In the genomic region with DNA sequence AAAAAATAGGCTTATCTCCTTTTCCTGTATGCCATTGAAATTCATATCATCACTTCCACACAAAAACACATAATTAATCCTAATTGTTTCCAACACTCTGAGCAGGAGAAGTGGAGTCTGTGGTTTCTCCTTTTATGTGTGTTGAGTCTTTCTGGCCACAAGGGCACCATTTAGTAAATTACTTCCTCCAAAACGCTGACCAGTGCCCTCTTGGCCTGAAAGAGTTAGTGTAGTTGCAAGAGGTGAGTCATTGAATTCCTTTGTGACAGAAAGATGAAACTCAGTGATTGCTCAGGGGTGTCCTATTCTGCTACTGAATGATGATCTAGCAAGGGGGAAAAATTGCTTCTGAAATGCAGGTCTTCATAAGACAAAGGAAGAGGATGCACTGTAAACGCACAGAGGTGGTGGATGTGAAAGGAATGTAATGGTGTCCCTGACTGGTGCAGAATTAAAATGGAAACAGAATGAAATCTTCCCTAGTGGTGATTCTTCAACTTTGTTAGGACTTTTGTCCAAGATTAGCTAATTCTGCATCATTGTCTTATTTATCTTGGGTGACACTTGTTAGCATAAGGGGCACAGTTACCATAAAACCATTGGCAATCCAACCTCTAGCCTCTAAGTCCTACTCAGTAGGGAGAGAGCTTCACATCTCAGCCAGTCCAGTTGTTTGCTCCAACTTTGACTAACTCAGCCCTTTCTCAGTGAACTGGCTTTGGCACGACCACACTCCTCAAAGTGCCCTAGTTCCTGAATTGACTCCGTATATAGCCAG, we compare ENCODE assay signal across 1 cellular context.
A peak's percentile ranks its signal among the peaks of the same experiment; 100 is the strongest.
TF ChIP-seq lines count a peak whose summit lies in the region.

No MANE protein-coding gene starts in this region.

TF ChIP-seq in K562, 482 proteins besides CTCF, POLR2A, EP300 and RAD21 (continued from another document and continues in another):
- TF ChIP-seq, protein P1, sequence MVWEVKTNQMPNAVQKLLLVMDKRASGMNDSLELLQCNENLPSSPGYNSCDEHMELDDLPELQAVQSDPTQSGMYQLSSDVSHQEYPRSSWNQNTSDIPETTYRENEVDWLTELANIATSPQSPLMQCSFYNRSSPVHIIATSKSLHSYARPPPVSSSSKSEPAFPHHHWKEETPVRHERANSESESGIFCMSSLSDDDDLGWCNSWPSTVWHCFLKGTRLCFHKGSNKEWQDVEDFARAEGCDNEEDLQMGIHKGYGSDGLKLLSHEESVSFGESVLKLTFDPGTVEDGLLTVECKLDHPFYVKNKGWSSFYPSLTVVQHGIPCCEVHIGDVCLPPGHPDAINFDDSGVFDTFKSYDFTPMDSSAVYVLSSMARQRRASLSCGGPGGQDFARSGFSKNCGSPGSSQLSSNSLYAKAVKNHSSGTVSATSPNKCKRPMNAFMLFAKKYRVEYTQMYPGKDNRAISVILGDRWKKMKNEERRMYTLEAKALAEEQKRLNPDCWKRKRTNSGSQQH (CRISPR knock-in tag; IDR thresholded peaks at IDR 0.05): no peak
- TF ChIP-seq ILF3 (IDR thresholded peaks at IDR 0.05; ENCODE audit: borderline replicate concordance) (no peak), DPF2 (IDR thresholded peaks at IDR 0.05) (peak; percentile 55), GABPA (tag; conservative IDR thresholded peaks at IDR 0.05; ENCODE audit: low read depth) (peak; percentile 45; the same call in 1 of the 2 replicates), SMARCE1 (IDR thresholded peaks at IDR 0.05) (peak; percentile 42; the same call in 1 of the 2 replicates), BMI1 (IDR thresholded peaks at IDR 0.05; ENCODE audit: low read length) (no peak), ZNF134 (CRISPR knock-in tag; conservative IDR thresholded peaks at IDR 0.05) (no peak), DIDO1 (tag; IDR thresholded peaks at IDR 0.05; ENCODE audit: low read depth) (no peak), NR2C1 (IDR thresholded peaks at IDR 0.05) (no peak), NR2C1 (tag; IDR thresholded peaks at IDR 0.05) (0 out of 2 replicates have a peak, but pooled peaks have one; percentile 8), KLF1 (tag; IDR thresholded peaks at IDR 0.05) (no peak), NFE2 (IDR thresholded peaks at IDR 0.05; ENCODE audit: low read depth) (0 out of 2 replicates have a peak, but pooled peaks have one; percentile 17), OTX1 (CRISPR knock-in tag; IDR thresholded peaks at IDR 0.05) (no peak), MBD2 (IDR thresholded peaks at IDR 0.05; ENCODE audit: borderline replicate concordance, low read depth) (no peak), FOSL1 (tag; conservative IDR thresholded peaks at IDR 0.05) (peak; percentile 89), JUN (IDR thresholded peaks at IDR 0.05; ENCODE audit: borderline replicate concordance, low read depth, low read length) (peak; percentile 75), JUN (CRISPR knock-in tag; IDR thresholded peaks at IDR 0.05; ENCODE audit: borderline replicate concordance) (no peak), ETV1 (tag; conservative IDR thresholded peaks at IDR 0.05; ENCODE audit: low read depth) (0 out of 2 replicates have a peak, but pooled peaks have one; percentile 57), ARID1B (IDR thresholded peaks at IDR 0.05) (peak; percentile 44; the same call in 1 of the 2 replicates), ZNF263 (CRISPR knock-in tag; IDR thresholded peaks at IDR 0.05; ENCODE audit: borderline replicate concordance) (no peak), FOXA3 (CRISPR knock-in tag; conservative IDR thresholded peaks at IDR 0.05 in 1 of 2, IDR thresholded peaks at IDR 0.05 in 1 of 2) (no peak), EHMT2 (IDR thresholded peaks at IDR 0.05) (peak; percentile 51; the same call in 1 of the 2 replicates), CREM (IDR thresholded peaks at IDR 0.05; ENCODE audit: low read depth) (0 out of 2 replicates have a peak, but pooled peaks have one; percentile 14), EGR1 (conservative IDR thresholded peaks at IDR 0.05) (no peak)
- TF ChIP-seq, protein P2, sequence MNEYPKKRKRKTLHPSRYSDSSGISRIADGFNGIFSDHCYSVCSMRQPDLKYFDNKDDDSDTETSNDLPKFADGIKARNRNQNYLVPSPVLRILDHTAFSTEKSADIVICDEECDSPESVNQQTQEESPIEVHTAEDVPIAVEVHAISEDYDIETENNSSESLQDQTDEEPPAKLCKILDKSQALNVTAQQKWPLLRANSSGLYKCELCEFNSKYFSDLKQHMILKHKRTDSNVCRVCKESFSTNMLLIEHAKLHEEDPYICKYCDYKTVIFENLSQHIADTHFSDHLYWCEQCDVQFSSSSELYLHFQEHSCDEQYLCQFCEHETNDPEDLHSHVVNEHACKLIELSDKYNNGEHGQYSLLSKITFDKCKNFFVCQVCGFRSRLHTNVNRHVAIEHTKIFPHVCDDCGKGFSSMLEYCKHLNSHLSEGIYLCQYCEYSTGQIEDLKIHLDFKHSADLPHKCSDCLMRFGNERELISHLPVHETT (CRISPR knock-in tag; conservative IDR thresholded peaks at IDR 0.05 in 1 of 2, IDR thresholded peaks at IDR 0.05 in 1 of 2): 0 out of 4 replicates have a peak, but pooled peaks of 1 of the 2 experiments have one; percentile 35
- TF ChIP-seq, protein P3, sequence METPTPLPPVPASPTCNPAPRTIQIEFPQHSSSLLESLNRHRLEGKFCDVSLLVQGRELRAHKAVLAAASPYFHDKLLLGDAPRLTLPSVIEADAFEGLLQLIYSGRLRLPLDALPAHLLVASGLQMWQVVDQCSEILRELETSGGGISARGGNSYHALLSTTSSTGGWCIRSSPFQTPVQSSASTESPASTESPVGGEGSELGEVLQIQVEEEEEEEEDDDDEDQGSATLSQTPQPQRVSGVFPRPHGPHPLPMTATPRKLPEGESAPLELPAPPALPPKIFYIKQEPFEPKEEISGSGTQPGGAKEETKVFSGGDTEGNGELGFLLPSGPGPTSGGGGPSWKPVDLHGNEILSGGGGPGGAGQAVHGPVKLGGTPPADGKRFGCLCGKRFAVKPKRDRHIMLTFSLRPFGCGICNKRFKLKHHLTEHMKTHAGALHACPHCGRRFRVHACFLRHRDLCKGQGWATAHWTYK (CRISPR knock-in tag; IDR thresholded peaks at IDR 0.05): no peak
- TF ChIP-seq, protein P4, sequence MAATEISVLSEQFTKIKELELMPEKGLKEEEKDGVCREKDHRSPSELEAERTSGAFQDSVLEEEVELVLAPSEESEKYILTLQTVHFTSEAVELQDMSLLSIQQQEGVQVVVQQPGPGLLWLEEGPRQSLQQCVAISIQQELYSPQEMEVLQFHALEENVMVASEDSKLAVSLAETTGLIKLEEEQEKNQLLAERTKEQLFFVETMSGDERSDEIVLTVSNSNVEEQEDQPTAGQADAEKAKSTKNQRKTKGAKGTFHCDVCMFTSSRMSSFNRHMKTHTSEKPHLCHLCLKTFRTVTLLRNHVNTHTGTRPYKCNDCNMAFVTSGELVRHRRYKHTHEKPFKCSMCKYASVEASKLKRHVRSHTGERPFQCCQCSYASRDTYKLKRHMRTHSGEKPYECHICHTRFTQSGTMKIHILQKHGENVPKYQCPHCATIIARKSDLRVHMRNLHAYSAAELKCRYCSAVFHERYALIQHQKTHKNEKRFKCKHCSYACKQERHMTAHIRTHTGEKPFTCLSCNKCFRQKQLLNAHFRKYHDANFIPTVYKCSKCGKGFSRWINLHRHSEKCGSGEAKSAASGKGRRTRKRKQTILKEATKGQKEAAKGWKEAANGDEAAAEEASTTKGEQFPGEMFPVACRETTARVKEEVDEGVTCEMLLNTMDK (IDR thresholded peaks at IDR 0.05; ENCODE audit: borderline replicate concordance, insufficient read depth, low read depth, low read length, poor library complexity, severe bottlenecking): peak; percentile 5
- TF ChIP-seq, protein P5, sequence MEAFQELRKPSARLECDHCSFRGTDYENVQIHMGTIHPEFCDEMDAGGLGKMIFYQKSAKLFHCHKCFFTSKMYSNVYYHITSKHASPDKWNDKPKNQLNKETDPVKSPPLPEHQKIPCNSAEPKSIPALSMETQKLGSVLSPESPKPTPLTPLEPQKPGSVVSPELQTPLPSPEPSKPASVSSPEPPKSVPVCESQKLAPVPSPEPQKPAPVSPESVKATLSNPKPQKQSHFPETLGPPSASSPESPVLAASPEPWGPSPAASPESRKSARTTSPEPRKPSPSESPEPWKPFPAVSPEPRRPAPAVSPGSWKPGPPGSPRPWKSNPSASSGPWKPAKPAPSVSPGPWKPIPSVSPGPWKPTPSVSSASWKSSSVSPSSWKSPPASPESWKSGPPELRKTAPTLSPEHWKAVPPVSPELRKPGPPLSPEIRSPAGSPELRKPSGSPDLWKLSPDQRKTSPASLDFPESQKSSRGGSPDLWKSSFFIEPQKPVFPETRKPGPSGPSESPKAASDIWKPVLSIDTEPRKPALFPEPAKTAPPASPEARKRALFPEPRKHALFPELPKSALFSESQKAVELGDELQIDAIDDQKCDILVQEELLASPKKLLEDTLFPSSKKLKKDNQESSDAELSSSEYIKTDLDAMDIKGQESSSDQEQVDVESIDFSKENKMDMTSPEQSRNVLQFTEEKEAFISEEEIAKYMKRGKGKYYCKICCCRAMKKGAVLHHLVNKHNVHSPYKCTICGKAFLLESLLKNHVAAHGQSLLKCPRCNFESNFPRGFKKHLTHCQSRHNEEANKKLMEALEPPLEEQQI (IDR thresholded peaks at IDR 0.05): peak; percentile 36; the same call in 1 of the 2 replicates
- TF ChIP-seq, protein P6, sequence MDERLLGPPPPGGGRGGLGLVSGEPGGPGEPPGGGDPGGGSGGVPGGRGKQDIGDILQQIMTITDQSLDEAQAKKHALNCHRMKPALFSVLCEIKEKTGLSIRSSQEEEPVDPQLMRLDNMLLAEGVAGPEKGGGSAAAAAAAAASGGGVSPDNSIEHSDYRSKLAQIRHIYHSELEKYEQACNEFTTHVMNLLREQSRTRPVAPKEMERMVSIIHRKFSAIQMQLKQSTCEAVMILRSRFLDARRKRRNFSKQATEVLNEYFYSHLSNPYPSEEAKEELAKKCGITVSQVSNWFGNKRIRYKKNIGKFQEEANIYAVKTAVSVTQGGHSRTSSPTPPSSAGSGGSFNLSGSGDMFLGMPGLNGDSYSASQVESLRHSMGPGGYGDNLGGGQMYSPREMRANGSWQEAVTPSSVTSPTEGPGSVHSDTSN (CRISPR knock-in tag; IDR thresholded peaks at IDR 0.05; ENCODE audit: low read depth): no peak
- TF ChIP-seq, protein P6 (tag; conservative IDR thresholded peaks at IDR 0.05; ENCODE audit: low read depth): 0 out of 2 replicates have a peak, but pooled peaks have one; percentile 12
- TF ChIP-seq, protein P7, sequence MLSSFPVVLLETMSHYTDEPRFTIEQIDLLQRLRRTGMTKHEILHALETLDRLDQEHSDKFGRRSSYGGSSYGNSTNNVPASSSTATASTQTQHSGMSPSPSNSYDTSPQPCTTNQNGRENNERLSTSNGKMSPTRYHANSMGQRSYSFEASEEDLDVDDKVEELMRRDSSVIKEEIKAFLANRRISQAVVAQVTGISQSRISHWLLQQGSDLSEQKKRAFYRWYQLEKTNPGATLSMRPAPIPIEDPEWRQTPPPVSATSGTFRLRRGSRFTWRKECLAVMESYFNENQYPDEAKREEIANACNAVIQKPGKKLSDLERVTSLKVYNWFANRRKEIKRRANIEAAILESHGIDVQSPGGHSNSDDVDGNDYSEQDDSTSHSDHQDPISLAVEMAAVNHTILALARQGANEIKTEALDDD (IDR thresholded peaks at IDR 0.05): 0 out of 2 replicates have a peak, but pooled peaks have one; percentile 13
- TF ChIP-seq, protein P8, sequence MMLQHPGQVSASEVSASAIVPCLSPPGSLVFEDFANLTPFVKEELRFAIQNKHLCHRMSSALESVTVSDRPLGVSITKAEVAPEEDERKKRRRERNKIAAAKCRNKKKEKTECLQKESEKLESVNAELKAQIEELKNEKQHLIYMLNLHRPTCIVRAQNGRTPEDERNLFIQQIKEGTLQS (IDR thresholded peaks at IDR 0.05): peak; percentile 85
- TF ChIP-seq, protein P8 (CRISPR knock-in tag; conservative IDR thresholded peaks at IDR 0.05): no peak
